ENCODE assay signal across 8 cellular contexts in genomic region chr5:122192883-122193496, GRCh38.
DNase-seq lines count a peak whose midpoint lies in the region; FAIRE-seq and TF ChIP-seq lines count a peak whose summit lies in the region.

No MANE protein-coding gene starts in this region.

- H3K27ac Mint-ChIP-seq in endodermal cell = no peak overlapping the region
- H3K27ac Mint-ChIP-seq in activated naive CD8-positive, alpha-beta T cell treated with anti-CD3 and anti-CD28 coated beads for 36 hours = no peak overlapping the region

- H3K4me3 ChIP-seq in HEK293 (ENCODE audit: low read depth, low read length) (no peak overlapping the region), LNCaP clone FGC (ENCODE audit: low read depth, low read length) (no peak overlapping the region), endodermal cell (ENCODE audit: low read length) (no peak overlapping the region)

- TF ChIP-seq CTCF in HEK293 (tag by site-specific recombination; IDR thresholded peaks at IDR 0.05) = peak; percentile 45; the same call in 1 of the 2 replicates
- TF ChIP-seq CTCF in LNCaP clone FGC (IDR thresholded peaks at IDR 0.05; ENCODE audit: control insufficient read depth, extremely low read depth, insufficient read depth) = peak; percentile 73
- peak; percentile 87 for TF ChIP-seq CTCF in endodermal cell (conservative IDR thresholded peaks at IDR 0.05)

- H3K27ac ChIP-seq in HEK293 (ENCODE audit: extremely low read depth, low read depth, low read length) (no peak overlapping the region), endodermal cell (ENCODE audit: low read depth, low read length) (no peak overlapping the region)

- peaks cover 17% of the 10 kb centered on the region for H3K4me1 Mint-ChIP-seq in endodermal cell
- H3K4me1 Mint-ChIP-seq in activated naive CD8-positive, alpha-beta T cell treated with anti-CD3 and anti-CD28 coated beads for 36 hours = no peaks in the 10 kb centered on the region

- no peak overlapping the region for H3K9ac ChIP-seq in endodermal cell (ENCODE audit: extremely low read depth, low read length, poor library complexity, severe bottlenecking)

- no peaks in the 10 kb centered on the region for H3K27me3 ChIP-seq in endodermal cell (ENCODE audit: control insufficient read depth, insufficient read depth, low read length, poor library complexity, severe bottlenecking)

- peak; percentile 56 for FAIRE-seq in RCC 7860 (lab: Jason Lieb, UNC)

- H3K36me3 ChIP-seq in HEK293 (ENCODE audit: control insufficient read depth in 2 of 2, insufficient read depth in 1 of 2, low read length in 2 of 2) (no peaks in the 10 kb centered on the region), endodermal cell (ENCODE audit: control insufficient read depth, insufficient read depth, low read length) (no peaks in the 10 kb centered on the region)

- H3K4me3 Mint-ChIP-seq in endodermal cell = no peak overlapping the region
- no peak overlapping the region for H3K4me3 Mint-ChIP-seq in activated naive CD8-positive, alpha-beta T cell treated with anti-CD3 and anti-CD28 coated beads for 36 hours

- CTCF ChIA-PET in HEK293 (lab: Yijun Ruan, JAX) = interaction anchor here (0.6 to 7.4 kb wide), 3 partner anchors 18 to 224 kb away, joined by 3 to 80 read pairs (median 4); no protein-coding TSS in a partner anchor

- H3K9me3 ChIP-seq in HEK293 (ENCODE audit: control insufficient read depth, insufficient read depth, low read depth, low read length) (no peaks in the 10 kb centered on the region), endodermal cell (ENCODE audit: control insufficient read depth, low read length) (no peaks in the 10 kb centered on the region)

- 44% methylated on average over 4 of the region's 4 CpGs; no CpG with 5 or more reads in 1 of the 2 experiments for WGBS in endodermal cell (ENCODE audit: insufficient coverage in 1 of 2, insufficient read length in 1 of 2), 2 experiments

- peak; percentile 3 for DNase-seq in stimulated activated CD4-positive, alpha-beta T cell treated with anti-CD3 and anti-CD28 coated beads, Interleukin-15, amount 100 ng/mL, for 24 hours
- no peak for DNase-seq in stimulated activated CD4-positive, alpha-beta T cell treated with anti-CD3 and anti-CD28 coated beads, Interleukin-1b, Interleukin-23, amount 100 ng/mL, for 48 hours
- DNase-seq in LNCaP clone FGC (ENCODE audit: low read depth) = peak; percentile 38
- DNase-seq in RCC 7860 (ENCODE audit: low spot score) = peak; percentile 48
- DNase-seq in endodermal cell = peak; percentile 55
- DNase-seq in midbrain (lab: John Stamatoyannopoulos, UW) = peak; percentile 73
- DNase-seq in activated naive CD8-positive, alpha-beta T cell treated with anti-CD3 and anti-CD28 coated beads for 36 hours = no peak

- H3K4me1 ChIP-seq in HEK293 (ENCODE audit: control insufficient read depth, insufficient read depth, low read length) = no peaks in the 10 kb centered on the region; the same call in 1 of the 2 replicates
- peaks cover 3% of the 10 kb centered on the region for H3K4me1 ChIP-seq in endodermal cell (ENCODE audit: control insufficient read depth, insufficient read depth, low read length)

- H3K27me3 Mint-ChIP-seq in endodermal cell (ENCODE audit: insufficient read depth) = no peaks in the 10 kb centered on the region
- H3K27me3 Mint-ChIP-seq in activated naive CD8-positive, alpha-beta T cell treated with anti-CD3 and anti-CD28 coated beads for 36 hours = peaks cover 37% of the 10 kb centered on the region

- H3K36me3 Mint-ChIP-seq in endodermal cell (ENCODE audit: low read depth) = no peaks in the 10 kb centered on the region
- no peaks in the 10 kb centered on the region for H3K36me3 Mint-ChIP-seq in activated naive CD8-positive, alpha-beta T cell treated with anti-CD3 and anti-CD28 coated beads for 36 hours

- POLR2A ChIA-PET in HEK293 (lab: Yijun Ruan, JAX) = no interaction called here

- H3K9me3 Mint-ChIP-seq in endodermal cell = no peaks in the 10 kb centered on the region
- no peaks in the 10 kb centered on the region for H3K9me3 Mint-ChIP-seq in activated naive CD8-positive, alpha-beta T cell treated with anti-CD3 and anti-CD28 coated beads for 36 hours

TF ChIP-seq in HEK293, 187 proteins besides CTCF, POLR2A, EP300 and RAD21:
- TF ChIP-seq ZNF16 (tag by site-specific recombination; IDR thresholded peaks at IDR 0.05; ENCODE audit: low read depth) (no peak), SCRT2 (tag by site-specific recombination; IDR thresholded peaks at IDR 0.05) (0 out of 2 replicates have a peak, but pooled peaks have one; percentile 36), ZNF404 (tag by site-specific recombination; IDR thresholded peaks at IDR 0.05) (no peak), ZNF654 (tag by site-specific recombination; IDR thresholded peaks at IDR 0.05; ENCODE audit: low read depth) (peak; percentile 72), ZNF362 (tag by site-specific recombination; IDR thresholded peaks at IDR 0.05) (peak; percentile 50; the same call in 1 of the 2 replicates), ZNF223 (tag by site-specific recombination; IDR thresholded peaks at IDR 0.05) (peak; percentile 91), ZBTB44 (tag by site-specific recombination; IDR thresholded peaks at IDR 0.05) (0 out of 2 replicates have a peak, but pooled peaks have one; percentile 10)

Comparison
In these comparisons a context has a peak if more than half of its experiments do, and no peak if none do; other contexts are left out.
1. DNase-seq: peak in stimulated activated CD4-positive, alpha-beta T cell treated with anti-CD3 and anti-CD28 coated beads, Interleukin-15, amount 100 ng/mL, for 24 hours (single experiment), LNCaP clone FGC (single experiment), RCC 7860 (single experiment), endodermal cell (single experiment) and midbrain (single experiment); none in stimulated activated CD4-positive, alpha-beta T cell treated with anti-CD3 and anti-CD28 coated beads, Interleukin-1b, Interleukin-23, amount 100 ng/mL, for 48 hours (single experiment) and activated naive CD8-positive, alpha-beta T cell treated with anti-CD3 and anti-CD28 coated beads for 36 hours (single experiment).
2. Peak in every context shown above with its lines, with median percentiles within 50 percentile points of each other: CTCF ChIP-seq.